ENCODE assay signal across 15 cellular contexts in genomic region chr9:128901379-128901778, GRCh38. TPM values are rescaled to one million over a fixed set of nuclear protein-coding genes. Genes with fewer than 3 reads are reported as not detected.
DNase-seq lines count a peak whose midpoint lies in the region; ATAC-seq and TF ChIP-seq lines count a peak whose summit lies in the region.
"Had no signal": no experiment of that assay in that cellular context is flagged by ENCODE, and none has a peak within 500 bp of the region (broad histone marks: within the 10 kb centered on the region; RNA-seq: fewer than 3 reads in every experiment).

No MANE protein-coding gene starts in this region.

- DNase-seq in right atrium auricular region (ENCODE audit: low spot score) (no peak), left ventricle myocardium superior (no peak), NCI-H2081 treated with DMSO at 0.1 percent for 48 hours (lab: John Stamatoyannopoulos, UW) (no peak), activated gamma-delta T cell treated with Interleukin-2 at 50 U/mL for 16 hours (no peak), kidney glomerular epithelial cell (lab: John Stamatoyannopoulos, UW) (no peak)
- DNase-seq in activated naive CD8-positive, alpha-beta T cell treated with anti-CD3 and anti-CD28 coated beads for 36 hours: no peak
- DNase-seq: DND-41; HFFc6; mesendoderm; NCI-H226; stimulated activated CD4-positive, alpha-beta T cell treated with anti-CD3 and anti-CD28 coated beads, Interleukin-12 subunit alpha, Interleukin-12 subunit beta, amount 100 ng/mL, for 4 hours had no signal

- TF ChIP-seq CTCF in right atrium auricular region (IDR thresholded peaks at IDR 0.05): no peak

- peaks cover 17% of the 10 kb centered on the region for H3K36me3 ChIP-seq in right atrium auricular region
- peaks cover 6% of the 10 kb centered on the region for H3K36me3 ChIP-seq in mucosa of stomach (ENCODE audit: control insufficient read depth, insufficient read depth, low read length)

- peak overlapping the region; percentile 94 for H3K27ac Mint-ChIP-seq in activated naive CD8-positive, alpha-beta T cell treated with anti-CD3 and anti-CD28 coated beads for 36 hours
- H3K27ac Mint-ChIP-seq: type B pancreatic cell had no signal

- H3K9me3 ChIP-seq in right atrium auricular region: no peaks in the 10 kb centered on the region
- H3K9me3 ChIP-seq in mucosa of stomach (ENCODE audit: control insufficient read depth, low read length): no peaks in the 10 kb centered on the region

- H3K36me3 Mint-ChIP-seq in activated naive CD8-positive, alpha-beta T cell treated with anti-CD3 and anti-CD28 coated beads for 36 hours: peaks cover 17% of the 10 kb centered on the region
- H3K36me3 Mint-ChIP-seq: activated naive CD4-positive, alpha-beta T cell treated with anti-CD3 and anti-CD28 coated beads, Interleukin-2, amount 50 U/mL, for 72 hours had no signal

- peak overlapping the region; percentile 36 for H3K9ac ChIP-seq in mucosa of stomach (ENCODE audit: low read length)

- H3K27ac ChIP-seq in right atrium auricular region: peak overlapping the region; percentile 56 to 67

- H3K9me3 Mint-ChIP-seq in activated naive CD8-positive, alpha-beta T cell treated with anti-CD3 and anti-CD28 coated beads for 36 hours: no peaks in the 10 kb centered on the region
- H3K9me3 Mint-ChIP-seq: activated naive CD4-positive, alpha-beta T cell treated with anti-CD3 and anti-CD28 coated beads, Interleukin-2, amount 50 U/mL, for 72 hours; HFFc6; type B pancreatic cell had no signal

- H3K4me3 Mint-ChIP-seq in activated naive CD8-positive, alpha-beta T cell treated with anti-CD3 and anti-CD28 coated beads for 36 hours: no peak overlapping the region
- H3K4me3 Mint-ChIP-seq: HFFc6, type B pancreatic cell had no signal

- peaks cover 0 to 57% of the 10 kb centered on the region in 2 donors for H3K4me1 ChIP-seq in right atrium auricular region
- H3K4me1 ChIP-seq in mucosa of stomach (ENCODE audit: control insufficient read depth, insufficient read depth, low read length): peaks cover 52% of the 10 kb centered on the region

- intact Hi-C loops in left ventricle myocardium superior (cut with micrococcal nuclease): no loop called here

- no peaks in the 10 kb centered on the region for H3K27me3 Mint-ChIP-seq in activated naive CD8-positive, alpha-beta T cell treated with anti-CD3 and anti-CD28 coated beads for 36 hours
- H3K27me3 Mint-ChIP-seq: type B pancreatic cell had no signal

- H3K4me1 Mint-ChIP-seq in activated naive CD8-positive, alpha-beta T cell treated with anti-CD3 and anti-CD28 coated beads for 36 hours: peaks cover 63% of the 10 kb centered on the region

- H3K4me3 ChIP-seq in right atrium auricular region: no peak overlapping the region
- no peak overlapping the region for H3K4me3 ChIP-seq in mucosa of stomach (ENCODE audit: low read length)

- ATAC-seq in left ventricle myocardium superior: no peak
- no peak for ATAC-seq in GM18511 (IDR thresholded peaks at IDR 0.05; ENCODE audit: unreplicated experiment)

- H3K27me3 ChIP-seq in right atrium auricular region (no peaks in the 10 kb centered on the region), mucosa of stomach (ENCODE audit: control insufficient read depth, insufficient read depth, low read length) (no peaks in the 10 kb centered on the region)

RNA-seq across cellular contexts. Expression of gene PHYHD1, which starts 19.4 kb away (rescaled TPM):
- total RNA-seq in right atrium auricular region (10 to 100 TPM; 21.3 to 51.9 TPM), left ventricle myocardium superior (39.7 TPM)
- under 1 TPM; 0.49 to 0.52 TPM for total RNA-seq in activated naive CD8-positive, alpha-beta T cell treated with anti-CD3 and anti-CD28 coated beads for 36 hours

RNA-seq across cellular contexts. Expression of gene LRRC8A, which starts 19.4 kb away (rescaled TPM):
- total RNA-seq in right atrium auricular region (10 to 100 TPM; 45.3 to 65.9 TPM), left ventricle myocardium superior (21.6 TPM)
- total RNA-seq in activated naive CD8-positive, alpha-beta T cell treated with anti-CD3 and anti-CD28 coated beads for 36 hours: 10 to 100 TPM; 19.9 to 20.3 TPM

RNA-seq across cellular contexts. Expression of gene KYAT1, which starts 19.6 kb away (rescaled TPM):
- 10 to 100 TPM; 10.1 to 15.1 TPM for total RNA-seq in right atrium auricular region
- total RNA-seq in left ventricle myocardium superior: 16.6 TPM
- 1 to 10 TPM; 7.4 to 9.4 TPM for total RNA-seq in activated naive CD8-positive, alpha-beta T cell treated with anti-CD3 and anti-CD28 coated beads for 36 hours

RNA-seq across cellular contexts. Expression of gene DOLK, which starts 46.0 kb away (rescaled TPM):
- total RNA-seq in right atrium auricular region (10 to 100 TPM; 13.9 to 14.4 TPM), left ventricle myocardium superior (8.0 TPM)
- 10 to 100 TPM; 10.1 to 11.3 TPM for total RNA-seq in activated naive CD8-positive, alpha-beta T cell treated with anti-CD3 and anti-CD28 coated beads for 36 hours

RNA-seq across cellular contexts. Expression of gene NUP188, which starts 46.1 kb away (rescaled TPM):
- total RNA-seq in right atrium auricular region (10 to 100 TPM; 23.5 to 26.8 TPM), left ventricle myocardium superior (17.4 TPM)
- total RNA-seq in activated naive CD8-positive, alpha-beta T cell treated with anti-CD3 and anti-CD28 coated beads for 36 hours: 100 to 1,000 TPM; 128 to 130 TPM

Comparison
In these comparisons a context has a peak if more than half of its experiments do, and no peak if none do; other contexts are left out.
1. RNA of gene PHYHD1, which starts 19.4 kb away (total RNA-seq): 21.3 to 51.9 TPM in right atrium auricular region and 39.7 TPM in left ventricle myocardium superior (single experiment); 0.49 to 0.52 TPM in activated naive CD8-positive, alpha-beta T cell treated with anti-CD3 and anti-CD28 coated beads for 36 hours; every median in the first group is over 10 times any median in the second.